Comparison of ENCODE assay signal across 10 cellular contexts in genomic region chr13:43316997-43317396, GRCh38.
DNase-seq lines count a peak whose midpoint lies in the region; ATAC-seq and TF ChIP-seq lines count a peak whose summit lies in the region.
"Had no signal": no experiment of that assay in that cellular context is flagged by ENCODE, and none has a peak within 500 bp of the region (broad histone marks: within the 10 kb centered on the region; RNA-seq: fewer than 3 reads in every experiment).

No MANE protein-coding gene starts in this region.

- H3K27me3 ChIP-seq in breast epithelium: no peaks in the 10 kb centered on the region

- peak overlapping the region in 2 of 3 donors; percentile 8 to 29 for H3K4me3 ChIP-seq in breast epithelium

- no peaks in the 10 kb centered on the region for H3K36me3 Mint-ChIP-seq in activated CD4-positive, alpha-beta memory T cell treated with anti-CD3 and anti-CD28 coated beads, Interleukin-2, amount 10 ng/mL, durations not matched to agents 7 days and 5 days (ENCODE audit: low read depth)

- H3K4me3 Mint-ChIP-seq in activated CD4-positive, alpha-beta memory T cell treated with anti-CD3 and anti-CD28 coated beads, Interleukin-2, amount 10 ng/mL, durations not matched to agents 7 days and 5 days: no peak overlapping the region

- H3K27ac ChIP-seq in breast epithelium: no peak overlapping the region
- H3K27ac ChIP-seq: epithelial cell of prostate had no signal

- no peak for TF ChIP-seq POLR2A in breast epithelium (IDR thresholded peaks at IDR 0.05)

- no peak for TF ChIP-seq CTCF in breast epithelium (IDR thresholded peaks at IDR 0.05)

- no peaks in the 10 kb centered on the region for H3K9me3 Mint-ChIP-seq in activated CD4-positive, alpha-beta memory T cell treated with anti-CD3 and anti-CD28 coated beads, Interleukin-2, amount 10 ng/mL, durations not matched to agents 7 days and 5 days

- H3K9me3 ChIP-seq in breast epithelium: no peaks in the 10 kb centered on the region

- POLR2A ChIA-PET in activated CD4-positive, alpha-beta memory T cell treated with anti-CD3 and anti-CD28 coated beads, Interleukin-2, amount 10 ng/mL, durations not matched to agents 7 days and 5 days (lab: Charles Lee): no interaction called here

- H3K36me3 ChIP-seq in breast epithelium: no peaks in the 10 kb centered on the region

- intact Hi-C loops in breast epithelium (cut with DNase I; ENCODE audit: low total_unique reads): no loop called here

- H3K27me3 Mint-ChIP-seq in activated CD4-positive, alpha-beta memory T cell treated with anti-CD3 and anti-CD28 coated beads, Interleukin-2, amount 10 ng/mL, durations not matched to agents 7 days and 5 days: no peaks in the 10 kb centered on the region

- CTCF ChIA-PET in activated CD4-positive, alpha-beta memory T cell treated with anti-CD3 and anti-CD28 coated beads, Interleukin-2, amount 10 ng/mL, durations not matched to agents 7 days and 5 days (lab: Charles Lee): no interaction called here

- no peak overlapping the region for H3K27ac Mint-ChIP-seq in activated CD4-positive, alpha-beta memory T cell treated with anti-CD3 and anti-CD28 coated beads, Interleukin-2, amount 10 ng/mL, durations not matched to agents 7 days and 5 days

- no peak for ATAC-seq in HG03280 (IDR thresholded peaks at IDR 0.05; ENCODE audit: unreplicated experiment)
- ATAC-seq in HG02798 (IDR thresholded peaks at IDR 0.05; ENCODE audit: poor library complexity, unreplicated experiment): no peak

- no peaks in the 10 kb centered on the region for H3K4me1 ChIP-seq in breast epithelium

- DNase-seq in Ammon's horn (ENCODE audit: low spot score): peak; percentile 74
- DNase-seq in Kasumi-1 (lab: John Stamatoyannopoulos, UW): peak; percentile 92 to 96
- DNase-seq in breast epithelium (ENCODE audit: low spot score in 2 of 2): no peak
- DNase-seq in medulla oblongata (ENCODE audit: extremely low spot score): peak; percentile 80
- no peak for DNase-seq in activated CD4-positive, alpha-beta memory T cell treated with anti-CD3 and anti-CD28 coated beads, Interleukin-2, amount 10 ng/mL, durations not matched to agents 7 days and 5 days
- no peak for DNase-seq in NCI-H748 (lab: John Stamatoyannopoulos, UW; ENCODE audit: unreplicated experiment)
- DNase-seq: T1000 had no signal

- no peaks in the 10 kb centered on the region for H3K4me1 Mint-ChIP-seq in activated CD4-positive, alpha-beta memory T cell treated with anti-CD3 and anti-CD28 coated beads, Interleukin-2, amount 10 ng/mL, durations not matched to agents 7 days and 5 days

Comparison
In these comparisons a context has a peak if more than half of its experiments do, and no peak if none do; other contexts are left out.
1. DNase-seq: peak in Ammon's horn (single experiment), Kasumi-1 (2 of 2) and medulla oblongata (single experiment); none in breast epithelium (0 of 2), activated CD4-positive, alpha-beta memory T cell treated with anti-CD3 and anti-CD28 coated beads, Interleukin-2, amount 10 ng/mL, durations not matched to agents 7 days and 5 days (single experiment) and NCI-H748 (single experiment).